ENCODE assay signal across 10 cellular contexts in genomic region chr3:134236505-134236904, GRCh38. TPM values are rescaled to one million over a fixed set of nuclear protein-coding genes. Genes with fewer than 3 reads are reported as not detected.
A peak's percentile ranks its signal among the peaks of the same experiment; 100 is the strongest.
DNase-seq lines count a peak whose midpoint lies in the region; ATAC-seq and TF ChIP-seq lines count a peak whose summit lies in the region.
"Had no signal": no experiment of that assay in that cellular context is flagged by ENCODE, and none has a peak within 500 bp of the region (broad histone marks: within the 10 kb centered on the region; RNA-seq: fewer than 3 reads in every experiment).

No MANE protein-coding gene starts in this region.

- H3K36me3 ChIP-seq in hepatocyte (replicated peaks; ENCODE audit: insufficient read depth, low read depth) (no peaks in the 10 kb centered on the region), vagina (no peaks in the 10 kb centered on the region)

- peaks cover 100% of the 10 kb centered on the region for H3K79me2 ChIP-seq in hepatocyte

- H3K9me2 ChIP-seq in hepatocyte (replicated peaks; ENCODE audit: insufficient read depth): no peaks in the 10 kb centered on the region

- H3K4me1 ChIP-seq in hepatocyte (ENCODE audit: insufficient read depth) (peaks cover 16% of the 10 kb centered on the region), vagina (peaks cover 73% of the 10 kb centered on the region)

- peak overlapping the region; percentile 22 for H3K4me2 ChIP-seq in hepatocyte
- H3K4me2 ChIP-seq: smooth muscle cell had no signal

- H3K27me3 ChIP-seq in hepatocyte: no peaks in the 10 kb centered on the region
- no peaks in the 10 kb centered on the region for H3K27me3 ChIP-seq in vagina

- TF ChIP-seq POLR2A in vagina (IDR thresholded peaks at IDR 0.05): no peak

- TF ChIP-seq CTCF in hepatocyte (IDR thresholded peaks at IDR 0.05; ENCODE audit: poor library complexity): no peak
- no peak for TF ChIP-seq CTCF in vagina (IDR thresholded peaks at IDR 0.05)

- peak; percentile 60 for ATAC-seq in Right ventricle myocardium inferior
- ATAC-seq in HG03469 (IDR thresholded peaks at IDR 0.05; ENCODE audit: unreplicated experiment): peak; percentile 39
- ATAC-seq in esophagus mucosa: no peak

- H4K20me1 ChIP-seq in hepatocyte (ENCODE audit: insufficient read depth, poor library complexity, severe bottlenecking): peaks cover 68% of the 10 kb centered on the region

- intact Hi-C loops in Right ventricle myocardium inferior (cut with DNase I) (no loop called here), cardiac septum (cut with DNase I) (no loop called here), vagina (cut with DNase I) (no loop called here)

- H3K9me3 ChIP-seq in hepatocyte (ENCODE audit: low read depth): no peaks in the 10 kb centered on the region
- H3K9me3 ChIP-seq in vagina: no peaks in the 10 kb centered on the region

- no peak overlapping the region for H2AFZ ChIP-seq in hepatocyte

- no peak overlapping the region for H3K27ac ChIP-seq in hepatocyte
- H3K27ac ChIP-seq in vagina: peak overlapping the region; percentile 68
- H3K27ac ChIP-seq: SK-N-MC had no signal

- 73% methylated on average over 2 of the region's 2 CpGs for WGBS in hepatocyte (ENCODE audit: low lambda C conversion rate, missing lambda C conversion rate)

- H3K4me3 ChIP-seq in hepatocyte (no peak overlapping the region), vagina (no peak overlapping the region)
- H3K4me3 ChIP-seq: SK-N-MC, smooth muscle cell had no signal

- DNase-seq in Right ventricle myocardium inferior (ENCODE audit: missing footprints) (no peak), cardiac septum (ENCODE audit: low spot score) (no peak), hepatocyte (ENCODE audit: low spot score) (no peak), vagina (ENCODE audit: extremely low spot score in 2 of 2) (no peak), dermis blood vessel endothelial cell (no peak), Ammon's horn (ENCODE audit: low spot score) (no peak)

RNA-seq across cellular contexts. Expression of gene RYK, which starts 14.2 kb away (rescaled TPM):
- 40.6 TPM for total RNA-seq in Right ventricle myocardium inferior
- 44.2 TPM for total RNA-seq in cardiac septum
- total RNA-seq in hepatocyte: 99.5 and 102 TPM in 2 replicates
- polyA plus RNA-seq in hepatocyte: 56.5 and 66.3 TPM in 2 replicates
- total RNA-seq in vagina: 102 TPM
- 32.2 TPM for total RNA-seq in esophagus mucosa
- 91.6 and 103 TPM in 2 replicates for total RNA-seq in dermis blood vessel endothelial cell
